Comparison of ENCODE assay signal across 19 cellular contexts in the genomic region with DNA sequence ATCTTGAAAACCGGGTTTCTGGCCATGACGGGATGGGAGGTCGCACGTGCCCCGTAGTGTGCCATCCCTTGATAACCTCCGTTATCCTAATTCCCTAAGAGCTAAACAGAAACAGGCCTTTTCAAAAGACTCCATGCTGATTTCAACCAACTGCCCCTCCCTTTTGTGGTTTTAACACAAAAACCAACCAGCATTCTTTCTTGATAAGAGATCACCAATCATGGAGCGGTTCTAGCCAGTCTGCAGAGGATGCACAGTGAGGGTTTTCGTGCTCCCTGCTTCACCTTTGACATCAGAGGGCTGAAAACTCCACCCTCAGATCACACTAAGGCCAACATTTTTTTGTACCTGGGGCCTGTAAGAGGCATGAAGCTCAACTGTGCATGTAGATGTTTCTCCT. TPM values are rescaled to one million over a fixed set of nuclear protein-coding genes. Genes with fewer than 3 reads are reported as not detected.
A peak's percentile ranks its signal among the peaks of the same experiment; 100 is the strongest.
DNase-seq lines count a peak whose midpoint lies in the region; ATAC-seq and TF ChIP-seq lines count a peak whose summit lies in the region.
"Had no signal": no experiment of that assay in that cellular context is flagged by ENCODE, and none has a peak within 500 bp of the region (broad histone marks: within the 10 kb centered on the region; RNA-seq: fewer than 3 reads in every experiment).

No MANE protein-coding gene starts in this region.

- H3K4me3 Mint-ChIP-seq in brain, result peak overlapping the region in 4 of 5 experiments; percentile 38 to 65 (median 52)
- no peak overlapping the region for H3K4me3 Mint-ChIP-seq in neural progenitor cell
- H3K4me3 Mint-ChIP-seq: CD8-positive, alpha-beta T cell had no signal

- H2AFZ ChIP-seq in neural progenitor cell (replicated peaks), result no peak overlapping the region
- no peak overlapping the region for H2AFZ ChIP-seq in Karpas-422 (ENCODE audit: low read length)

- no peak for ATAC-seq in GM19328 (IDR thresholded peaks at IDR 0.05; ENCODE audit: unreplicated experiment)
- ATAC-seq: CD8-positive, alpha-beta T cell had no signal

- H3K9ac ChIP-seq in neural progenitor cell, result no peak overlapping the region
- no peak overlapping the region for H3K9ac ChIP-seq in Karpas-422 (ENCODE audit: low read length)
- H3K9ac ChIP-seq: BLaER1 treated with 17β-estradiol and CSF1 and Interleukin-3, amounts not matched to agents 10 nM and 100 nM; SK-N-SH had no signal

- H3F3A ChIP-seq in neural progenitor cell (ENCODE audit: low read depth), result no peaks in the 10 kb centered on the region

- H3K4me1 ChIP-seq in neural progenitor cell (peaks cover 35% of the 10 kb centered on the region), Karpas-422 (ENCODE audit: low read length) (peaks cover 3% of the 10 kb centered on the region)

- H3K9me3 ChIP-seq in neural progenitor cell (ENCODE audit: low read depth) (no peaks in the 10 kb centered on the region), Karpas-422 (ENCODE audit: low read length) (no peaks in the 10 kb centered on the region)
- H3K9me3 ChIP-seq: BLaER1 treated with 17β-estradiol and CSF1 and Interleukin-3, amounts not matched to agents 10 nM and 100 nM; SK-N-SH had no signal

- no peaks in the 10 kb centered on the region for H3K9me2 ChIP-seq in Karpas-422 (replicated peaks; ENCODE audit: insufficient read depth, low read length)
- H3K9me2 ChIP-seq: SK-N-SH had no signal

- DNase-seq in EL (peak; percentile 13), OCI-M1 (lab: John Stamatoyannopoulos, UW) (peak; percentile 27), neural progenitor cell (ENCODE audit: low spot score) (no peak), inferior parietal cortex (ENCODE audit: extremely low spot score) (no peak), Karpas-422 (no peak)
- DNase-seq: Calu3; CD8-positive, alpha-beta T cell; H7; NCI-H1105 treated with DMSO at 0.1 percent for 48 hours; NCI-H1694 treated with DMSO at 0.1 percent for 48 hours; NCI-H510A; NCI-H748 treated with DMSO at 0.1 percent for 48 hours; NK-92 treated with Interleukin-12 subunit alpha and Interleukin-12 subunit beta, amount 100 ng/mL, for 24 hours; SHP77 treated with DMSO at 0.1 percent for 48 hours; SK-N-SH had no signal

- H3K27ac ChIP-seq in neural progenitor cell, result no peak overlapping the region
- H3K27ac ChIP-seq in Karpas-422 (ENCODE audit: low read length), result no peak overlapping the region
- H3K27ac ChIP-seq: BLaER1 treated with 17β-estradiol and CSF1 and Interleukin-3, amounts not matched to agents 10 nM and 100 nM had no signal

- no peaks in the 10 kb centered on the region for H3K27me3 Mint-ChIP-seq in brain
- peaks cover 4% of the 10 kb centered on the region for H3K27me3 Mint-ChIP-seq in neural progenitor cell (ENCODE audit: insufficient read depth, low read depth)

- peak overlapping the region in 2 of 5 experiments; percentile 71 to 89 for H3K27ac Mint-ChIP-seq in brain
- H3K27ac Mint-ChIP-seq in neural progenitor cell, result peak overlapping the region; percentile 65
- H3K27ac Mint-ChIP-seq: CD8-positive, alpha-beta T cell had no signal

- H3K4me1 Mint-ChIP-seq in brain (peaks cover 38% of the 10 kb centered on the region), neural progenitor cell (peaks cover 53% of the 10 kb centered on the region)

- no peak for TF ChIP-seq CTCF in brain (conservative IDR thresholded peaks at IDR 0.05)
- TF ChIP-seq CTCF in neural progenitor cell (IDR thresholded peaks at IDR 0.05), result no peak

- no peaks in the 10 kb centered on the region for H3K79me2 ChIP-seq in neural progenitor cell (ENCODE audit: low read depth)
- no peaks in the 10 kb centered on the region for H3K79me2 ChIP-seq in Karpas-422 (ENCODE audit: low read length)

- no peak overlapping the region for H3K4me2 ChIP-seq in neural progenitor cell
- no peak overlapping the region for H3K4me2 ChIP-seq in Karpas-422 (ENCODE audit: low read depth, low read length, poor library complexity, severe bottlenecking)
- H3K4me2 ChIP-seq: BLaER1 treated with 17β-estradiol and CSF1 and Interleukin-3, amounts not matched to agents 10 nM and 100 nM; SK-N-SH had no signal

- H3K9me3 Mint-ChIP-seq in brain (peaks cover 0 to 3% (median 0%) of the 10 kb centered on the region in 5 experiments), neural progenitor cell (no peaks in the 10 kb centered on the region)
- H3K9me3 Mint-ChIP-seq: CD8-positive, alpha-beta T cell had no signal

- no peaks in the 10 kb centered on the region for H3K36me3 ChIP-seq in neural progenitor cell
- H3K36me3 ChIP-seq in Karpas-422 (ENCODE audit: insufficient read depth, low read length), result no peaks in the 10 kb centered on the region
- H3K36me3 ChIP-seq: BLaER1 treated with 17β-estradiol and CSF1 and Interleukin-3, amounts not matched to agents 10 nM and 100 nM had no signal

- no peaks in the 10 kb centered on the region for H3K36me3 Mint-ChIP-seq in brain
- no peaks in the 10 kb centered on the region for H3K36me3 Mint-ChIP-seq in neural progenitor cell
- H3K36me3 Mint-ChIP-seq: CD8-positive, alpha-beta T cell had no signal

- H3K4me3 ChIP-seq in neural progenitor cell (no peak overlapping the region), Karpas-422 (ENCODE audit: low read length) (no peak overlapping the region)
- H3K4me3 ChIP-seq: BLaER1 treated with 17β-estradiol and CSF1 and Interleukin-3, amounts not matched to agents 10 nM and 100 nM had no signal

- H4K20me1 ChIP-seq in neural progenitor cell (ENCODE audit: low read depth) (no peaks in the 10 kb centered on the region), Karpas-422 (ENCODE audit: insufficient read depth, low read depth, low read length) (no peaks in the 10 kb centered on the region)
- H4K20me1 ChIP-seq: BLaER1 treated with 17β-estradiol and CSF1 and Interleukin-3, amounts not matched to agents 10 nM and 100 nM had no signal

- H3K27me3 ChIP-seq in neural progenitor cell, result no peaks in the 10 kb centered on the region
- no peaks in the 10 kb centered on the region for H3K27me3 ChIP-seq in Karpas-422 (ENCODE audit: low read length)
- H3K27me3 ChIP-seq: BLaER1 treated with 17β-estradiol and CSF1 and Interleukin-3, amounts not matched to agents 10 nM and 100 nM had no signal

RNA-seq across cellular contexts. Expression of a gene that starts 41.4 kb away (rescaled TPM):
- polyA plus RNA-seq in brain (ENCODE audit: insufficient read depth, low read depth, low replicate concordance), result not detected
- 0.11 and 0.15 TPM in 2 replicates for total RNA-seq in neural progenitor cell (ENCODE audit: low replicate concordance)
- total RNA-seq in Karpas-422 (2014; rRNA removed; shearing (Covaris generic); ENCODE audit: low replicate concordance), result not detected in 2 replicates
- total RNA-seq: CD8-positive, alpha-beta T cell; H7; LHCN-M2 had no signal
- polyA plus RNA-seq: SK-N-SH had no signal

RNA-seq across cellular contexts. Expression of a gene that starts 48.0 kb away (rescaled TPM):
- 470 TPM for polyA plus RNA-seq in brain (ENCODE audit: insufficient read depth, low read depth, low replicate concordance)
- 0.11 and 0.71 TPM in 2 replicates for total RNA-seq in neural progenitor cell (ENCODE audit: low replicate concordance)
- not detected in 2 replicates for total RNA-seq in Karpas-422 (2014; rRNA removed; shearing (Covaris generic); ENCODE audit: low replicate concordance)
- total RNA-seq: Calu3; CD8-positive, alpha-beta T cell; LHCN-M2 had no signal

Comparison
In these comparisons a context has a peak if more than half of its experiments do, and no peak if none do; other contexts are left out.
1. DNase-seq: peak in EL (single experiment) and OCI-M1 (single experiment); none in neural progenitor cell (single experiment), inferior parietal cortex (single experiment) and Karpas-422 (single experiment).